Comparison of ENCODE assay signal across 22 cellular contexts in the genomic region with DNA sequence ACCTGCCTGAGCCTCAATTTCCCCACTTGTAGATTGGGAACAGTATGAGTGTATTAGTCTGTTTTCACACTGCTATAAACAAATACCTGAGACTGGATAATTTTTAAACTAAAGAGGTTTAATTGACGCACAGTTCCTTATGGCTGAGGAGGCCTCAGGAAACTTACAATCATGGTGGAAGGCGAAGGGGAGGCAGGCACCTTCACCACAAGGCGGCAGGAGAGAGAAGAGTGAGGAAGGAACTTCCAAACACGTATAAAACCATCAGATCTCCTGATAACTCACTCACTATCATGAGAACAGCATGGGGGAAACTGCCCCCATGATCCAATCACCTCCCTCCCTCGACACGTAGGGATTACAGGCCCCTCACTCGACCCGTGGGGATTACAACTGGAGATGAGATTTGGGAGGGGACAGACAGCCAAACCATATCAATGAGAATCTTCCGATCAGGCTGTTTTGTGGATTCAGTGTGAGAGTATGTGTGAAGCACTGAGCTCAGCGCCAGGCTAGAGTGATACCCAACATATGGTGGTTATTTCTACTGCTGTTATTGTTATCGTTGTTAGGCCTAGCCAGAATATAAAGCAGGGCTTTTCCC. TPM values are rescaled to one million over a fixed set of nuclear protein-coding genes. Genes with fewer than 3 reads are reported as not detected.
A peak's percentile ranks its signal among the peaks of the same experiment; 100 is the strongest.
DNase-seq lines count a peak whose midpoint lies in the region; TF ChIP-seq lines count a peak whose summit lies in the region.
"Had no signal": no experiment of that assay in that cellular context is flagged by ENCODE, and none has a peak within 500 bp of the region (broad histone marks: within the 10 kb centered on the region; RNA-seq: fewer than 3 reads in every experiment).

No MANE protein-coding gene starts in this region.

- H3K4me3 ChIP-seq in LNCaP clone FGC (ENCODE audit: low read depth, low read length) (no peak overlapping the region), choroid plexus epithelial cell (ENCODE audit: low read depth, low read length) (no peak overlapping the region)
- no peak overlapping the region for H3K4me3 ChIP-seq in CD8-positive, alpha-beta memory T cell (ENCODE audit: low read length)
- H3K4me3 ChIP-seq: right atrium auricular region had no signal

- TF ChIP-seq CTCF in C4-2B (conservative IDR thresholded peaks at IDR 0.05) (peak; percentile 63), LNCaP clone FGC (IDR thresholded peaks at IDR 0.05; ENCODE audit: control insufficient read depth, extremely low read depth, insufficient read depth) (peak; percentile 38; the same call in 1 of the 2 replicates), choroid plexus epithelial cell (conservative IDR thresholded peaks at IDR 0.05; ENCODE audit: low read depth, low read length) (peak; percentile 28), nephron progenitor cell (IDR thresholded peaks at IDR 0.05) (peak; percentile 38)

- H3K36me3 ChIP-seq in CD8-positive, alpha-beta memory T cell (ENCODE audit: insufficient read depth, low read length): no peaks in the 10 kb centered on the region
- H3K36me3 ChIP-seq: right atrium auricular region had no signal

- peaks cover 11% of the 10 kb centered on the region for H3K27me3 ChIP-seq in CD8-positive, alpha-beta memory T cell (ENCODE audit: insufficient read depth, low read length, poor library complexity, severe bottlenecking)
- H3K27me3 ChIP-seq: right atrium auricular region had no signal

- no peak overlapping the region for H3K27ac ChIP-seq in C4-2B
- no peak overlapping the region for H3K27ac ChIP-seq in CD8-positive, alpha-beta memory T cell (ENCODE audit: low read depth, low read length)
- H3K27ac ChIP-seq: HL-60, KMS-11, right atrium auricular region had no signal

- H3K4me1 ChIP-seq in CD8-positive, alpha-beta memory T cell (ENCODE audit: insufficient read depth, low read length): no peaks in the 10 kb centered on the region
- H3K4me1 ChIP-seq: right atrium auricular region had no signal

- CTCF ChIA-PET in CD8-positive, alpha-beta memory T cell (lab: Charles Lee): no interaction called here

- POLR2A ChIA-PET in CD8-positive, alpha-beta memory T cell (lab: Charles Lee): no interaction called here

- H3K9me3 Mint-ChIP-seq in nephron progenitor cell: peaks cover 7% of the 10 kb centered on the region
- peaks cover 0 to 5% (median 0%) of the 10 kb centered on the region in 5 donors for H3K9me3 Mint-ChIP-seq in CD8-positive, alpha-beta memory T cell
- H3K9me3 Mint-ChIP-seq: natural killer cell had no signal

- peaks cover 71% of the 10 kb centered on the region for H3K27me3 Mint-ChIP-seq in nephron progenitor cell (ENCODE audit: low read depth, poor library complexity)
- peaks cover 28 to 68% of the 10 kb centered on the region in 2 donors for H3K27me3 Mint-ChIP-seq in CD8-positive, alpha-beta memory T cell

- peaks cover 6% of the 10 kb centered on the region for H3K4me1 Mint-ChIP-seq in nephron progenitor cell
- no peaks in the 10 kb centered on the region for H3K4me1 Mint-ChIP-seq in CD8-positive, alpha-beta memory T cell
- H3K4me1 Mint-ChIP-seq: natural killer cell had no signal

- H3K27ac Mint-ChIP-seq in nephron progenitor cell: no peak overlapping the region
- H3K27ac Mint-ChIP-seq in CD8-positive, alpha-beta memory T cell: no peak overlapping the region
- H3K27ac Mint-ChIP-seq: natural killer cell had no signal

- peaks cover 4% of the 10 kb centered on the region for H3K36me3 Mint-ChIP-seq in nephron progenitor cell (ENCODE audit: low read depth)
- H3K36me3 Mint-ChIP-seq in CD8-positive, alpha-beta memory T cell: no peaks in the 10 kb centered on the region
- H3K36me3 Mint-ChIP-seq: natural killer cell had no signal

- no peak for DNase-seq in LNCaP clone FGC (ENCODE audit: low read depth)
- no peak for DNase-seq in choroid plexus epithelial cell (ENCODE audit: low read depth)
- DNase-seq in nephron progenitor cell: no peak
- no peak for DNase-seq in NCI-H345 (lab: John Stamatoyannopoulos, UW)
- no peak for DNase-seq in NCI-H1436 treated with DMSO at 0.1 percent for 48 hours (lab: John Stamatoyannopoulos, UW)
- DNase-seq in HUDEP-2 (lab: John Stamatoyannopoulos, UW; ENCODE audit: unreplicated experiment in 76 of 76): no peak
- no peak for DNase-seq in CD8-positive, alpha-beta memory T cell
- DNase-seq: activated gamma-delta T cell treated with Interleukin-2 at 50 U/mL for 16 hours, aorta, cortex of kidney, DMS 273 treated with DMSO at 0.1 percent for 48 hours, erythroblast, mammary epithelial cell, natural killer cell, NCI-H1417, SIG-M5, substantia nigra had no signal

- no peaks in the 10 kb centered on the region for H3K9me3 ChIP-seq in CD8-positive, alpha-beta memory T cell (ENCODE audit: low read length)
- H3K9me3 ChIP-seq: right atrium auricular region had no signal

- no peak overlapping the region for H3K4me3 Mint-ChIP-seq in nephron progenitor cell
- no peak overlapping the region for H3K4me3 Mint-ChIP-seq in CD8-positive, alpha-beta memory T cell
- H3K4me3 Mint-ChIP-seq: natural killer cell had no signal

RNA-seq across cellular contexts. Expression of a gene that starts 14.6 kb away (rescaled TPM):
- total RNA-seq in CD8-positive, alpha-beta memory T cell: not detected
- polyA plus RNA-seq in CD8-positive, alpha-beta memory T cell: not detected
- total RNA-seq: natural killer cell; T-helper 2 cell treated with Interferon-gamma antibody and Interleukin-4, amounts not matched to agents 100 ng/mL and 5 ng/mL, for 36 hours had no signal
- polyA plus RNA-seq: aorta had no signal
